Comparison of ENCODE assay signal across 2 cellular contexts in genomic region chr15:64443747-64444621, GRCh38.
A peak's percentile ranks its signal among the peaks of the same experiment; 100 is the strongest.
TF ChIP-seq lines count a peak whose summit lies in the region.

No MANE protein-coding gene starts in this region.

TF ChIP-seq in HCT116, 20 proteins besides CTCF, POLR2A, EP300 and RAD21:
- TF ChIP-seq FOSL1 (IDR thresholded peaks at IDR 0.05; ENCODE audit: low read depth) (peak; percentile 65), SIN3A (IDR thresholded peaks at IDR 0.05; ENCODE audit: low read depth) (peak; percentile 55), SP1 (IDR thresholded peaks at IDR 0.05; ENCODE audit: low read depth) (peak; percentile 63), CBX3 (IDR thresholded peaks at IDR 0.05; ENCODE audit: low read depth) (0 out of 2 replicates have a peak, but pooled peaks have one; percentile 32), CEBPB (IDR thresholded peaks at IDR 0.05; ENCODE audit: low read depth) (peak; percentile 44; the same call in 1 of the 2 replicates), EGR1 (IDR thresholded peaks at IDR 0.05; ENCODE audit: low read depth) (no peak), POLR2AphosphoS5 (IDR thresholded peaks at IDR 0.05; ENCODE audit: low read depth, low read length) (peak; percentile 50; the same call in 1 of the 2 replicates), SRF (IDR thresholded peaks at IDR 0.05; ENCODE audit: low read depth) (peak; percentile 47; the same call in 1 of the 2 replicates), MAX (IDR thresholded peaks at IDR 0.05) (no peak; the same call in 1 of the 2 replicates), JUND (IDR thresholded peaks at IDR 0.05) (peak; percentile 71)
- TF ChIP-seq, protein P1, sequence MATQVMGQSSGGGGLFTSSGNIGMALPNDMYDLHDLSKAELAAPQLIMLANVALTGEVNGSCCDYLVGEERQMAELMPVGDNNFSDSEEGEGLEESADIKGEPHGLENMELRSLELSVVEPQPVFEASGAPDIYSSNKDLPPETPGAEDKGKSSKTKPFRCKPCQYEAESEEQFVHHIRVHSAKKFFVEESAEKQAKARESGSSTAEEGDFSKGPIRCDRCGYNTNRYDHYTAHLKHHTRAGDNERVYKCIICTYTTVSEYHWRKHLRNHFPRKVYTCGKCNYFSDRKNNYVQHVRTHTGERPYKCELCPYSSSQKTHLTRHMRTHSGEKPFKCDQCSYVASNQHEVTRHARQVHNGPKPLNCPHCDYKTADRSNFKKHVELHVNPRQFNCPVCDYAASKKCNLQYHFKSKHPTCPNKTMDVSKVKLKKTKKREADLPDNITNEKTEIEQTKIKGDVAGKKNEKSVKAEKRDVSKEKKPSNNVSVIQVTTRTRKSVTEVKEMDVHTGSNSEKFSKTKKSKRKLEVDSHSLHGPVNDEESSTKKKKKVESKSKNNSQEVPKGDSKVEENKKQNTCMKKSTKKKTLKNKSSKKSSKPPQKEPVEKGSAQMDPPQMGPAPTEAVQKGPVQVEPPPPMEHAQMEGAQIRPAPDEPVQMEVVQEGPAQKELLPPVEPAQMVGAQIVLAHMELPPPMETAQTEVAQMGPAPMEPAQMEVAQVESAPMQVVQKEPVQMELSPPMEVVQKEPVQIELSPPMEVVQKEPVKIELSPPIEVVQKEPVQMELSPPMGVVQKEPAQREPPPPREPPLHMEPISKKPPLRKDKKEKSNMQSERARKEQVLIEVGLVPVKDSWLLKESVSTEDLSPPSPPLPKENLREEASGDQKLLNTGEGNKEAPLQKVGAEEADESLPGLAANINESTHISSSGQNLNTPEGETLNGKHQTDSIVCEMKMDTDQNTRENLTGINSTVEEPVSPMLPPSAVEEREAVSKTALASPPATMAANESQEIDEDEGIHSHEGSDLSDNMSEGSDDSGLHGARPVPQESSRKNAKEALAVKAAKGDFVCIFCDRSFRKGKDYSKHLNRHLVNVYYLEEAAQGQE (IDR thresholded peaks at IDR 0.05; ENCODE audit: low read depth), result no peak

TF ChIP-seq in SK-N-SH, 30 proteins besides CTCF, POLR2A, EP300 and RAD21:
- TF ChIP-seq MAX (IDR thresholded peaks at IDR 0.05; ENCODE audit: low read depth), result no peak
- TF ChIP-seq TCF12 (IDR thresholded peaks at IDR 0.05), result peak; percentile 74
- no peak for TF ChIP-seq SIN3A (IDR thresholded peaks at IDR 0.05; ENCODE audit: borderline replicate concordance, low read depth, low read length)
- TF ChIP-seq FOXJ3 (CRISPR knock-in tag; IDR thresholded peaks at IDR 0.05), result no peak
- peak; percentile 72; the same call in 1 of the 2 replicates for TF ChIP-seq FOSL2 (IDR thresholded peaks at IDR 0.05; ENCODE audit: borderline replicate concordance, low read depth)
- TF ChIP-seq TAF1 (IDR thresholded peaks at IDR 0.05; ENCODE audit: borderline replicate concordance, low read depth, low read length), result no peak
- no peak for TF ChIP-seq EZH2phosphoT487 (IDR thresholded peaks at IDR 0.05; ENCODE audit: borderline replicate concordance, low read depth)
- no peak for TF ChIP-seq ELF1 (IDR thresholded peaks at IDR 0.05)
- no peak for TF ChIP-seq GABPA (IDR thresholded peaks at IDR 0.05; ENCODE audit: low read depth)
- TF ChIP-seq, protein P1 (IDR thresholded peaks at IDR 0.05; ENCODE audit: low read depth, low read length), result no peak
- no peak for TF ChIP-seq MEF2A (IDR thresholded peaks at IDR 0.05; ENCODE audit: borderline replicate concordance, low read depth)
- TF ChIP-seq FOXM1 (IDR thresholded peaks at IDR 0.05; ENCODE audit: low read depth), result no peak
- TF ChIP-seq JUND (IDR thresholded peaks at IDR 0.05), result peak; percentile 44
- TF ChIP-seq, protein P2, sequence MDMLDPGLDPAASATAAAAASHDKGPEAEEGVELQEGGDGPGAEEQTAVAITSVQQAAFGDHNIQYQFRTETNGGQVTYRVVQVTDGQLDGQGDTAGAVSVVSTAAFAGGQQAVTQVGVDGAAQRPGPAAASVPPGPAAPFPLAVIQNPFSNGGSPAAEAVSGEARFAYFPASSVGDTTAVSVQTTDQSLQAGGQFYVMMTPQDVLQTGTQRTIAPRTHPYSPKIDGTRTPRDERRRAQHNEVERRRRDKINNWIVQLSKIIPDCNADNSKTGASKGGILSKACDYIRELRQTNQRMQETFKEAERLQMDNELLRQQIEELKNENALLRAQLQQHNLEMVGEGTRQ (IDR thresholded peaks at IDR 0.05; ENCODE audit: borderline replicate concordance, low read depth, low read length), result no peak
- no peak for TF ChIP-seq YY1 (IDR thresholded peaks at IDR 0.05; ENCODE audit: low read depth)
- TF ChIP-seq NFIC (IDR thresholded peaks at IDR 0.05; ENCODE audit: borderline replicate concordance), result peak; percentile 84
- TF ChIP-seq GATA2 (CRISPR knock-in tag; IDR thresholded peaks at IDR 0.05), result no peak
- no peak for TF ChIP-seq MXI1 (IDR thresholded peaks at IDR 0.05; ENCODE audit: low read depth, low read length)
- TF ChIP-seq, protein P3, sequence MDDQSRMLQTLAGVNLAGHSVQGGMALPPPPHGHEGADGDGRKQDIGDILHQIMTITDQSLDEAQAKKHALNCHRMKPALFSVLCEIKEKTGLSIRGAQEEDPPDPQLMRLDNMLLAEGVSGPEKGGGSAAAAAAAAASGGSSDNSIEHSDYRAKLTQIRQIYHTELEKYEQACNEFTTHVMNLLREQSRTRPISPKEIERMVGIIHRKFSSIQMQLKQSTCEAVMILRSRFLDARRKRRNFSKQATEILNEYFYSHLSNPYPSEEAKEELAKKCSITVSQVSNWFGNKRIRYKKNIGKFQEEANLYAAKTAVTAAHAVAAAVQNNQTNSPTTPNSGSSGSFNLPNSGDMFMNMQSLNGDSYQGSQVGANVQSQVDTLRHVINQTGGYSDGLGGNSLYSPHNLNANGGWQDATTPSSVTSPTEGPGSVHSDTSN (IDR thresholded peaks at IDR 0.05), result peak; percentile 33; the same call in 1 of the 2 replicates
- peak; percentile 65 for TF ChIP-seq RXRA (IDR thresholded peaks at IDR 0.05; ENCODE audit: borderline replicate concordance, low read depth)
- TF ChIP-seq, protein P4, sequence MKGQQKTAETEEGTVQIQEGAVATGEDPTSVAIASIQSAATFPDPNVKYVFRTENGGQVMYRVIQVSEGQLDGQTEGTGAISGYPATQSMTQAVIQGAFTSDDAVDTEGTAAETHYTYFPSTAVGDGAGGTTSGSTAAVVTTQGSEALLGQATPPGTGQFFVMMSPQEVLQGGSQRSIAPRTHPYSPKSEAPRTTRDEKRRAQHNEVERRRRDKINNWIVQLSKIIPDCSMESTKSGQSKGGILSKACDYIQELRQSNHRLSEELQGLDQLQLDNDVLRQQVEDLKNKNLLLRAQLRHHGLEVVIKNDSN (IDR thresholded peaks at IDR 0.05; ENCODE audit: borderline replicate concordance, low read depth), result no peak
- no peak for TF ChIP-seq NRF1 (IDR thresholded peaks at IDR 0.05; ENCODE audit: low read depth, low read length)
- TF ChIP-seq TEAD4 (IDR thresholded peaks at IDR 0.05; ENCODE audit: borderline replicate concordance, insufficient read depth), result peak; percentile 29; the same call in 1 of the 2 replicates
- no peak; the same call in 1 of the 2 replicates for TF ChIP-seq POLR2AphosphoS5 (IDR thresholded peaks at IDR 0.05; ENCODE audit: low read depth, low read length)
- TF ChIP-seq RFX5 (IDR thresholded peaks at IDR 0.05; ENCODE audit: low read length), result no peak
- no peak for TF ChIP-seq ZBTB33 (IDR thresholded peaks at IDR 0.05; ENCODE audit: borderline replicate concordance, low read depth)
- TF ChIP-seq SMC3 (IDR thresholded peaks at IDR 0.05; ENCODE audit: low read depth, low read length), result no peak
- no peak for TF ChIP-seq IRF3 (IDR thresholded peaks at IDR 0.05; ENCODE audit: low read depth, low read length)
- no peak for TF ChIP-seq CHD2 (IDR thresholded peaks at IDR 0.05; ENCODE audit: low read length, partially characterized antibody)
- TF ChIP-seq RCOR1 (IDR thresholded peaks at IDR 0.05; ENCODE audit: low read length), result no peak
TF ChIP-seq in SK-N-SH: peak in this region for 7.
